ENCODE assay signal across 8 cellular contexts in the genomic region with DNA sequence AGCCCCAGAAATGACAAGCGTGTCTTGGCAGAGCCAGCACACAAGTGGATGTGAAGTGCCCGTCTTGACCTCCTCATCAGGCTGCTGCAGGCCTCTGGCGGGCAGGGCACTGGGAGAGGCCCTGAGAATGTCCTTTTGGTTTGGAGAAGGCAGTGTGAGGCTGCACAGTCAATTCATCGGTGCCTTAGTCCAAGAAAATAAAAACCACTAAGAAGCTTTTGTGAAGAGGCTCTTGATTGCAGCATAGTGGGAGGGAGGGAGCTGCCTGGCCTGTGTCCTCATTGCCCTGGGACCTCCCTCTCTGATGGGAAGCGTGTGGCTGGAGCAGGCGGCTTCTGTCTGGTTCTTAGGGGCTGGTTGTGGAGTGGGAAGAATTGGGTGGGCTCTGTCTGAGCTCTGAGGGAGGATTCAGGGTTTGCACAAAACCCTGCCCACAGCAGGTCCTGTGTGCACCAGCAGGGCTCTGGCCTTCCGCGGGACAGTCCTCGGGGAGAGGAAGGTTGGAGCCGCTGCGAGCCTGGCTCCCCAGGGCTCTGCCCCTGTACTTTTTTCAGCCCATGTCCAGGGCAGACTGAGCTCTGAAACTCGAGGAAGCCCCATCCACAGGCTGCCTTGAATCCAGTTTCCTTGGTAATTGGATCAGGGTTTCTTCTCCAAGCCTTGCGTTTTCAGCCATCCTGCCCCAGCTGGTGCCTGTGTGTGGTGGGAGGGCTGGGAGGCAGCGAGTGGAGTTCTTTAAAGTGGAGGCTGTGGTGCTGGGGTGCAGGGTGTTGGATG. TPM values are rescaled to one million over a fixed set of nuclear protein-coding genes. Genes with fewer than 3 reads are reported as not detected.
DNase-seq lines count a peak whose midpoint lies in the region; ATAC-seq and TF ChIP-seq lines count a peak whose summit lies in the region.

No MANE protein-coding gene starts in this region.

- H3K9me3 ChIP-seq in duodenal mucosa (ENCODE audit: control insufficient read depth in 1 of 2, low read length in 2 of 2) = no peaks in the 10 kb centered on the region
- H3K9me3 ChIP-seq in mucosa of descending colon = no peaks in the 10 kb centered on the region

- no peak for TF ChIP-seq CTCF in mucosa of descending colon (IDR thresholded peaks at IDR 0.05)

- peak; percentile 16 for ATAC-seq in mucosa of descending colon
- ATAC-seq in HG02970 (IDR thresholded peaks at IDR 0.05; ENCODE audit: low FRiP score, unreplicated experiment) = no peak
- ATAC-seq in GM19328 (IDR thresholded peaks at IDR 0.05; ENCODE audit: unreplicated experiment) = no peak
- ATAC-seq in GM21717 (IDR thresholded peaks at IDR 0.05; ENCODE audit: unreplicated experiment) = no peak

- peak overlapping the region; percentile 42 to 46 for H3K4me3 ChIP-seq in duodenal mucosa (ENCODE audit: low read depth in 1 of 2, low read length in 2 of 2)
- no peak overlapping the region for H3K4me3 ChIP-seq in mucosa of descending colon

- H3K9ac ChIP-seq in duodenal mucosa (ENCODE audit: low read depth in 1 of 2, low read length in 2 of 2) = peak overlapping the region; percentile 33 to 39

- peak overlapping the region; percentile 88 for H3K27ac ChIP-seq in duodenal mucosa (ENCODE audit: low read depth, low read length)

- no peaks in the 10 kb centered on the region for H3K27me3 ChIP-seq in duodenal mucosa (ENCODE audit: control insufficient read depth in 1 of 2, insufficient read depth in 2 of 2, low read length in 2 of 2)

- intact Hi-C loops in mucosa of descending colon (cut with DNase I, micrococcal nuclease) = loop anchor here in 1 of 2 donors (5.0 kb wide), 1 partner anchor 40 kb away; no protein-coding TSS in a partner anchor

- no peaks in the 10 kb centered on the region for H3K36me3 ChIP-seq in duodenal mucosa (ENCODE audit: control insufficient read depth in 1 of 2, insufficient read depth in 2 of 2, low read length in 2 of 2)
- H3K36me3 ChIP-seq in mucosa of descending colon (ENCODE audit: low read depth) = no peaks in the 10 kb centered on the region

- DNase-seq in A172 (ENCODE audit: low spot score) = peak; percentile 67
- DNase-seq in NCI-H2029 treated with DMSO at 0.1 percent for 48 hours (lab: John Stamatoyannopoulos, UW) = peak; percentile 6
- peak; percentile 60 to 69 (median 66) for DNase-seq in mucosa of descending colon
- DNase-seq in activated T-cell treated with anti-CD3 and anti-CD28 coated beads, Interleukin-2, amount 50 U/mL, for 1 hour = no peak

- H3K4me1 ChIP-seq in duodenal mucosa (ENCODE audit: control insufficient read depth in 1 of 2, insufficient read depth in 2 of 2, low read length in 2 of 2) (peaks cover 70 to 71% of the 10 kb centered on the region in 2 donors), mucosa of descending colon (ENCODE audit: low read depth) (peaks cover 72% of the 10 kb centered on the region)

RNA-seq across cellular contexts. Expression of gene HRCT1, which starts 1.1 kb away (rescaled TPM):
- total RNA-seq in A172 (2014; rRNA removed; shearing (Covaris generic)) = 1.0 TPM in 1 of 2 replicates, not detected in the other
- total RNA-seq in mucosa of descending colon = 100 to 1,000 TPM in 1 of 3 donors, 10 to 100 TPM in 2; 24.8 to 161 (median 82.1) TPM

RNA-seq across cellular contexts. Expression of gene SPAAR, which starts 2.2 kb away (rescaled TPM):
- 0.31 TPM in 1 of 2 replicates, not detected in the other for total RNA-seq in A172 (2014; rRNA removed; shearing (Covaris generic))
- total RNA-seq in mucosa of descending colon = 1 to 10 TPM; 2.0 to 2.9 (median 2.0) TPM

RNA-seq across cellular contexts. Expression of gene OR13J1, which starts 36.9 kb away (rescaled TPM):
- not detected in 2 replicates for total RNA-seq in A172 (2014; rRNA removed; shearing (Covaris generic))
- total RNA-seq in mucosa of descending colon = not detected

RNA-seq across cellular contexts. Expression of gene OR2S2, which starts 50.8 kb away (rescaled TPM):
- total RNA-seq in A172 (2014; rRNA removed; shearing (Covaris generic)) = not detected in 2 replicates
- total RNA-seq in mucosa of descending colon = not detected

Comparison
In these comparisons a context has a peak if more than half of its experiments do, and no peak if none do; other contexts are left out.
1. RNA of gene HRCT1, which starts 1.1 kb away (total RNA-seq): 24.8 to 161 TPM in mucosa of descending colon; 1.0 TPM in A172; every median in the first group is over 10 times any median in the second.